Comparison of ENCODE assay signal across 1 cellular context in the genomic region with DNA sequence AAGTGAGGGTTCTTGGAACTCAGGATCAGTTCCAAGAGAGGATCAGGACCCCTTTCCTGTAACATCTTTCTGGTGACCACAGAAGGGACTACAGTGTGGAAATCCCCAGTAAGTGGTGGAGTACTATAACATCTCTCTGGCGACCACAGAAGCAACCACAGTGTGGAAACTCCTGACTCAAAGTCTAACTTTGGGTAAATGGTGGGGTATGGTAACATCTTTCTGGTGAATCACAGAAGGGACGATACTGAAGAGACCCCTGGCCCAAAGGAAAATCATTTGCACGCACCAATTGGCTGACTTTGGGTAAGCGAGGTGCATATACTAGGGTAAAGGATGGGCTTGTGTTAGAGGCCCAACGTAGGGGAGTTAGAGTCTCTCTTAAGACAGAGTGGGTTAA.
TF ChIP-seq lines count a peak whose summit lies in the region.

No MANE protein-coding gene starts in this region.

TF ChIP-seq in GM12878, 131 proteins besides CTCF, POLR2A, EP300 and RAD21 (continued from another document and continues in another):
- TF ChIP-seq, protein P1, sequence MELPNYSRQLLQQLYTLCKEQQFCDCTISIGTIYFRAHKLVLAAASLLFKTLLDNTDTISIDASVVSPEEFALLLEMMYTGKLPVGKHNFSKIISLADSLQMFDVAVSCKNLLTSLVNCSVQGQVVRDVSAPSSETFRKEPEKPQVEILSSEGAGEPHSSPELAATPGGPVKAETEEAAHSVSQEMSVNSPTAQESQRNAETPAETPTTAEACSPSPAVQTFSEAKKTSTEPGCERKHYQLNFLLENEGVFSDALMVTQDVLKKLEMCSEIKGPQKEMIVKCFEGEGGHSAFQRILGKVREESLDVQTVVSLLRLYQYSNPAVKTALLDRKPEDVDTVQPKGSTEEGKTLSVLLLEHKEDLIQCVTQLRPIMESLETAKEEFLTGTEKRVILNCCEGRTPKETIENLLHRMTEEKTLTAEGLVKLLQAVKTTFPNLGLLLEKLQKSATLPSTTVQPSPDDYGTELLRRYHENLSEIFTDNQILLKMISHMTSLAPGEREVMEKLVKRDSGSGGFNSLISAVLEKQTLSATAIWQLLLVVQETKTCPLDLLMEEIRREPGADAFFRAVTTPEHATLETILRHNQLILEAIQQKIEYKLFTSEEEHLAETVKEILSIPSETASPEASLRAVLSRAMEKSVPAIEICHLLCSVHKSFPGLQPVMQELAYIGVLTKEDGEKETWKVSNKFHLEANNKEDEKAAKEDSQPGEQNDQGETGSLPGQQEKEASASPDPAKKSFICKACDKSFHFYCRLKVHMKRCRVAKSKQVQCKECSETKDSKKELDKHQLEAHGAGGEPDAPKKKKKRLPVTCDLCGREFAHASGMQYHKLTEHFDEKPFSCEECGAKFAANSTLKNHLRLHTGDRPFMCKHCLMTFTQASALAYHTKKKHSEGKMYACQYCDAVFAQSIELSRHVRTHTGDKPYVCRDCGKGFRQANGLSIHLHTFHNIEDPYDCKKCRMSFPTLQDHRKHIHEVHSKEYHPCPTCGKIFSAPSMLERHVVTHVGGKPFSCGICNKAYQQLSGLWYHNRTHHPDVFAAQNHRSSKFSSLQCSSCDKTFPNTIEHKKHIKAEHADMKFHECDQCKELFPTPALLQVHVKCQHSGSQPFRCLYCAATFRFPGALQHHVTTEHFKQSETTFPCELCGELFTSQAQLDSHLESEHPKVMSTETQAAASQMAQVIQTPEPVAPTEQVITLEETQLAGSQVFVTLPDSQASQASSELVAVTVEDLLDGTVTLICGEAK (IDR thresholded peaks at IDR 0.05; ENCODE audit: borderline replicate concordance) = no peak
- TF ChIP-seq, protein P2, sequence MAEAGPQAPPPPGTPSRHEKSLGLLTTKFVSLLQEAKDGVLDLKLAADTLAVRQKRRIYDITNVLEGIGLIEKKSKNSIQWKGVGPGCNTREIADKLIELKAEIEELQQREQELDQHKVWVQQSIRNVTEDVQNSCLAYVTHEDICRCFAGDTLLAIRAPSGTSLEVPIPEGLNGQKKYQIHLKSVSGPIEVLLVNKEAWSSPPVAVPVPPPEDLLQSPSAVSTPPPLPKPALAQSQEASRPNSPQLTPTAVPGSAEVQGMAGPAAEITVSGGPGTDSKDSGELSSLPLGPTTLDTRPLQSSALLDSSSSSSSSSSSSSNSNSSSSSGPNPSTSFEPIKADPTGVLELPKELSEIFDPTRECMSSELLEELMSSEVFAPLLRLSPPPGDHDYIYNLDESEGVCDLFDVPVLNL (IDR thresholded peaks at IDR 0.05; ENCODE audit: low read depth, low read length) = no peak
- TF ChIP-seq, protein P3, sequence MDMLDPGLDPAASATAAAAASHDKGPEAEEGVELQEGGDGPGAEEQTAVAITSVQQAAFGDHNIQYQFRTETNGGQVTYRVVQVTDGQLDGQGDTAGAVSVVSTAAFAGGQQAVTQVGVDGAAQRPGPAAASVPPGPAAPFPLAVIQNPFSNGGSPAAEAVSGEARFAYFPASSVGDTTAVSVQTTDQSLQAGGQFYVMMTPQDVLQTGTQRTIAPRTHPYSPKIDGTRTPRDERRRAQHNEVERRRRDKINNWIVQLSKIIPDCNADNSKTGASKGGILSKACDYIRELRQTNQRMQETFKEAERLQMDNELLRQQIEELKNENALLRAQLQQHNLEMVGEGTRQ (IDR thresholded peaks at IDR 0.05; ENCODE audit: borderline replicate concordance, low read depth, low read length) = no peak
- TF ChIP-seq, protein P4, sequence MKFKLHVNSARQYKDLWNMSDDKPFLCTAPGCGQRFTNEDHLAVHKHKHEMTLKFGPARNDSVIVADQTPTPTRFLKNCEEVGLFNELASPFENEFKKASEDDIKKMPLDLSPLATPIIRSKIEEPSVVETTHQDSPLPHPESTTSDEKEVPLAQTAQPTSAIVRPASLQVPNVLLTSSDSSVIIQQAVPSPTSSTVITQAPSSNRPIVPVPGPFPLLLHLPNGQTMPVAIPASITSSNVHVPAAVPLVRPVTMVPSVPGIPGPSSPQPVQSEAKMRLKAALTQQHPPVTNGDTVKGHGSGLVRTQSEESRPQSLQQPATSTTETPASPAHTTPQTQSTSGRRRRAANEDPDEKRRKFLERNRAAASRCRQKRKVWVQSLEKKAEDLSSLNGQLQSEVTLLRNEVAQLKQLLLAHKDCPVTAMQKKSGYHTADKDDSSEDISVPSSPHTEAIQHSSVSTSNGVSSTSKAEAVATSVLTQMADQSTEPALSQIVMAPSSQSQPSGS (IDR thresholded peaks at IDR 0.05; ENCODE audit: low read length) = peak; percentile 77
- TF ChIP-seq KDM1A (IDR thresholded peaks at IDR 0.05; ENCODE audit: borderline replicate concordance) (no peak), IKZF2 (IDR thresholded peaks at IDR 0.05) (peak; percentile 86 to 91), HCFC1 (IDR thresholded peaks at IDR 0.05; ENCODE audit: low read length) (no peak), FOS (IDR thresholded peaks at IDR 0.05; ENCODE audit: borderline replicate concordance, extremely low read depth, insufficient read length) (no peak), CHD4 (IDR thresholded peaks at IDR 0.05) (no peak), TCF3 (IDR thresholded peaks at IDR 0.05; ENCODE audit: borderline replicate concordance, insufficient read depth, low read depth, low read length) (0 out of 2 replicates have a peak, but pooled peaks have one; percentile 17), JUND (IDR thresholded peaks at IDR 0.05; ENCODE audit: low read depth, low read length) (no peak), STAT1 (conservative IDR thresholded peaks at IDR 0.05) (no peak), CHD1 (IDR thresholded peaks at IDR 0.05; ENCODE audit: low read depth, low read length) (no peak), IRF4 (IDR thresholded peaks at IDR 0.05; ENCODE audit: low read depth, low read length) (peak; percentile 66; the same call in 1 of the 2 replicates), ZNF24 (IDR thresholded peaks at IDR 0.05) (no peak), DPF2 (IDR thresholded peaks at IDR 0.05) (peak; percentile 94), CREB1 (IDR thresholded peaks at IDR 0.05; ENCODE audit: low read depth) (no peak), NBN (IDR thresholded peaks at IDR 0.05) (peak; percentile 55; the same call in 1 of the 2 replicates), SMAD5 (IDR thresholded peaks at IDR 0.05; ENCODE audit: low read depth) (no peak), KLF5 (IDR thresholded peaks at IDR 0.05; ENCODE audit: partially characterized antibody) (peak; percentile 39), SUZ12 (IDR thresholded peaks at IDR 0.05; ENCODE audit: unreplicated experiment) (no peak), FOXM1 (IDR thresholded peaks at IDR 0.05; ENCODE audit: low read depth, low read length) (peak; percentile 80), RB1 (IDR thresholded peaks at IDR 0.05; ENCODE audit: borderline replicate concordance) (no peak), SMAD1 (IDR thresholded peaks at IDR 0.05; ENCODE audit: low read depth, partially characterized antibody) (no peak), ASH2L (IDR thresholded peaks at IDR 0.05; ENCODE audit: borderline replicate concordance, low read depth) (no peak), ZNF622 (IDR thresholded peaks at IDR 0.05) (no peak), EGR1 (IDR thresholded peaks at IDR 0.05; ENCODE audit: borderline replicate concordance in 1 of 2, low read depth in 2 of 2, low read length in 2 of 2) (no peak)
- TF ChIP-seq, protein P5, sequence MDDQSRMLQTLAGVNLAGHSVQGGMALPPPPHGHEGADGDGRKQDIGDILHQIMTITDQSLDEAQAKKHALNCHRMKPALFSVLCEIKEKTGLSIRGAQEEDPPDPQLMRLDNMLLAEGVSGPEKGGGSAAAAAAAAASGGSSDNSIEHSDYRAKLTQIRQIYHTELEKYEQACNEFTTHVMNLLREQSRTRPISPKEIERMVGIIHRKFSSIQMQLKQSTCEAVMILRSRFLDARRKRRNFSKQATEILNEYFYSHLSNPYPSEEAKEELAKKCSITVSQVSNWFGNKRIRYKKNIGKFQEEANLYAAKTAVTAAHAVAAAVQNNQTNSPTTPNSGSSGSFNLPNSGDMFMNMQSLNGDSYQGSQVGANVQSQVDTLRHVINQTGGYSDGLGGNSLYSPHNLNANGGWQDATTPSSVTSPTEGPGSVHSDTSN (IDR thresholded peaks at IDR 0.05; ENCODE audit: insufficient replicate concordance, low read depth, low read length) = no peak
- TF ChIP-seq, protein P6, sequence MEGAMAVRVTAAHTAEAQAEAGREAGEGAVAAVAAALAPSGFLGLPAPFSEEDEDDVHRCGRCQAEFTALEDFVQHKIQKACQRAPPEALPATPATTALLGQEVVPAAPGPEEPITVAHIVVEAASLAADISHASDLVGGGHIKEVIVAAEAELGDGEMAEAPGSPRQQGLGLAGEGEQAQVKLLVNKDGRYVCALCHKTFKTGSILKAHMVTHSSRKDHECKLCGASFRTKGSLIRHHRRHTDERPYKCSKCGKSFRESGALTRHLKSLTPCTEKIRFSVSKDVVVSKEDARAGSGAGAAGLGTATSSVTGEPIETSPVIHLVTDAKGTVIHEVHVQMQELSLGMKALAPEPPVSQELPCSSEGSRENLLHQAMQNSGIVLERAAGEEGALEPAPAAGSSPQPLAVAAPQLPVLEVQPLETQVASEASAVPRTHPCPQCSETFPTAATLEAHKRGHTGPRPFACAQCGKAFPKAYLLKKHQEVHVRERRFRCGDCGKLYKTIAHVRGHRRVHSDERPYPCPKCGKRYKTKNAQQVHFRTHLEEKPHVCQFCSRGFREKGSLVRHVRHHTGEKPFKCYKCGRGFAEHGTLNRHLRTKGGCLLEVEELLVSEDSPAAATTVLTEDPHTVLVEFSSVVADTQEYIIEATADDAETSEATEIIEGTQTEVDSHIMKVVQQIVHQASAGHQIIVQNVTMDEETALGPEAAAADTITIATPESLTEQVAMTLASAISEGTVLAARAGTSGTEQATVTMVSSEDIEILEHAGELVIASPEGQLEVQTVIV (IDR thresholded peaks at IDR 0.05; ENCODE audit: borderline replicate concordance, partially characterized antibody) = no peak
- TF ChIP-seq, protein P7, sequence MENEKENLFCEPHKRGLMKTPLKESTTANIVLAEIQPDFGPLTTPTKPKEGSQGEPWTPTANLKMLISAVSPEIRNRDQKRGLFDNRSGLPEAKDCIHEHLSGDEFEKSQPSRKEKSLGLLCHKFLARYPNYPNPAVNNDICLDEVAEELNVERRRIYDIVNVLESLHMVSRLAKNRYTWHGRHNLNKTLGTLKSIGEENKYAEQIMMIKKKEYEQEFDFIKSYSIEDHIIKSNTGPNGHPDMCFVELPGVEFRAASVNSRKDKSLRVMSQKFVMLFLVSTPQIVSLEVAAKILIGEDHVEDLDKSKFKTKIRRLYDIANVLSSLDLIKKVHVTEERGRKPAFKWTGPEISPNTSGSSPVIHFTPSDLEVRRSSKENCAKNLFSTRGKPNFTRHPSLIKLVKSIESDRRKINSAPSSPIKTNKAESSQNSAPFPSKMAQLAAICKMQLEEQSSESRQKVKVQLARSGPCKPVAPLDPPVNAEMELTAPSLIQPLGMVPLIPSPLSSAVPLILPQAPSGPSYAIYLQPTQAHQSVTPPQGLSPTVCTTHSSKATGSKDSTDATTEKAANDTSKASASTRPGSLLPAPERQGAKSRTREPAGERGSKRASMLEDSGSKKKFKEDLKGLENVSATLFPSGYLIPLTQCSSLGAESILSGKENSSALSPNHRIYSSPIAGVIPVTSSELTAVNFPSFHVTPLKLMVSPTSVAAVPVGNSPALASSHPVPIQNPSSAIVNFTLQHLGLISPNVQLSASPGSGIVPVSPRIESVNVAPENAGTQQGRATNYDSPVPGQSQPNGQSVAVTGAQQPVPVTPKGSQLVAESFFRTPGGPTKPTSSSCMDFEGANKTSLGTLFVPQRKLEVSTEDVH (IDR thresholded peaks at IDR 0.05; ENCODE audit: low read depth, partially characterized antibody) = no peak
- TF ChIP-seq, protein P8, sequence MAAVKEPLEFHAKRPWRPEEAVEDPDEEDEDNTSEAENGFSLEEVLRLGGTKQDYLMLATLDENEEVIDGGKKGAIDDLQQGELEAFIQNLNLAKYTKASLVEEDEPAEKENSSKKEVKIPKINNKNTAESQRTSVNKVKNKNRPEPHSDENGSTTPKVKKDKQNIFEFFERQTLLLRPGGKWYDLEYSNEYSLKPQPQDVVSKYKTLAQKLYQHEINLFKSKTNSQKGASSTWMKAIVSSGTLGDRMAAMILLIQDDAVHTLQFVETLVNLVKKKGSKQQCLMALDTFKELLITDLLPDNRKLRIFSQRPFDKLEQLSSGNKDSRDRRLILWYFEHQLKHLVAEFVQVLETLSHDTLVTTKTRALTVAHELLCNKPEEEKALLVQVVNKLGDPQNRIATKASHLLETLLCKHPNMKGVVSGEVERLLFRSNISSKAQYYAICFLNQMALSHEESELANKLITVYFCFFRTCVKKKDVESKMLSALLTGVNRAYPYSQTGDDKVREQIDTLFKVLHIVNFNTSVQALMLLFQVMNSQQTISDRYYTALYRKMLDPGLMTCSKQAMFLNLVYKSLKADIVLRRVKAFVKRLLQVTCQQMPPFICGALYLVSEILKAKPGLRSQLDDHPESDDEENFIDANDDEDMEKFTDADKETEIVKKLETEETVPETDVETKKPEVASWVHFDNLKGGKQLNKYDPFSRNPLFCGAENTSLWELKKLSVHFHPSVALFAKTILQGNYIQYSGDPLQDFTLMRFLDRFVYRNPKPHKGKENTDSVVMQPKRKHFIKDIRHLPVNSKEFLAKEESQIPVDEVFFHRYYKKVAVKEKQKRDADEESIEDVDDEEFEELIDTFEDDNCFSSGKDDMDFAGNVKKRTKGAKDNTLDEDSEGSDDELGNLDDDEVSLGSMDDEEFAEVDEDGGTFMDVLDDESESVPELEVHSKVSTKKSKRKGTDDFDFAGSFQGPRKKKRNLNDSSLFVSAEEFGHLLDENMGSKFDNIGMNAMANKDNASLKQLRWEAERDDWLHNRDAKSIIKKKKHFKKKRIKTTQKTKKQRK (IDR thresholded peaks at IDR 0.05; ENCODE audit: low read depth, low read length) = no peak
- TF ChIP-seq, protein P9, sequence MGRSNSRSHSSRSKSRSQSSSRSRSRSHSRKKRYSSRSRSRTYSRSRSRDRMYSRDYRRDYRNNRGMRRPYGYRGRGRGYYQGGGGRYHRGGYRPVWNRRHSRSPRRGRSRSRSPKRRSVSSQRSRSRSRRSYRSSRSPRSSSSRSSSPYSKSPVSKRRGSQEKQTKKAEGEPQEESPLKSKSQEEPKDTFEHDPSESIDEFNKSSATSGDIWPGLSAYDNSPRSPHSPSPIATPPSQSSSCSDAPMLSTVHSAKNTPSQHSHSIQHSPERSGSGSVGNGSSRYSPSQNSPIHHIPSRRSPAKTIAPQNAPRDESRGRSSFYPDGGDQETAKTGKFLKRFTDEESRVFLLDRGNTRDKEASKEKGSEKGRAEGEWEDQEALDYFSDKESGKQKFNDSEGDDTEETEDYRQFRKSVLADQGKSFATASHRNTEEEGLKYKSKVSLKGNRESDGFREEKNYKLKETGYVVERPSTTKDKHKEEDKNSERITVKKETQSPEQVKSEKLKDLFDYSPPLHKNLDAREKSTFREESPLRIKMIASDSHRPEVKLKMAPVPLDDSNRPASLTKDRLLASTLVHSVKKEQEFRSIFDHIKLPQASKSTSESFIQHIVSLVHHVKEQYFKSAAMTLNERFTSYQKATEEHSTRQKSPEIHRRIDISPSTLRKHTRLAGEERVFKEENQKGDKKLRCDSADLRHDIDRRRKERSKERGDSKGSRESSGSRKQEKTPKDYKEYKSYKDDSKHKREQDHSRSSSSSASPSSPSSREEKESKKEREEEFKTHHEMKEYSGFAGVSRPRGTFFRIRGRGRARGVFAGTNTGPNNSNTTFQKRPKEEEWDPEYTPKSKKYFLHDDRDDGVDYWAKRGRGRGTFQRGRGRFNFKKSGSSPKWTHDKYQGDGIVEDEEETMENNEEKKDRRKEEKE (IDR thresholded peaks at IDR 0.05) = no peak
